ENCODE assay signal across 13 cellular contexts in the genomic region with DNA sequence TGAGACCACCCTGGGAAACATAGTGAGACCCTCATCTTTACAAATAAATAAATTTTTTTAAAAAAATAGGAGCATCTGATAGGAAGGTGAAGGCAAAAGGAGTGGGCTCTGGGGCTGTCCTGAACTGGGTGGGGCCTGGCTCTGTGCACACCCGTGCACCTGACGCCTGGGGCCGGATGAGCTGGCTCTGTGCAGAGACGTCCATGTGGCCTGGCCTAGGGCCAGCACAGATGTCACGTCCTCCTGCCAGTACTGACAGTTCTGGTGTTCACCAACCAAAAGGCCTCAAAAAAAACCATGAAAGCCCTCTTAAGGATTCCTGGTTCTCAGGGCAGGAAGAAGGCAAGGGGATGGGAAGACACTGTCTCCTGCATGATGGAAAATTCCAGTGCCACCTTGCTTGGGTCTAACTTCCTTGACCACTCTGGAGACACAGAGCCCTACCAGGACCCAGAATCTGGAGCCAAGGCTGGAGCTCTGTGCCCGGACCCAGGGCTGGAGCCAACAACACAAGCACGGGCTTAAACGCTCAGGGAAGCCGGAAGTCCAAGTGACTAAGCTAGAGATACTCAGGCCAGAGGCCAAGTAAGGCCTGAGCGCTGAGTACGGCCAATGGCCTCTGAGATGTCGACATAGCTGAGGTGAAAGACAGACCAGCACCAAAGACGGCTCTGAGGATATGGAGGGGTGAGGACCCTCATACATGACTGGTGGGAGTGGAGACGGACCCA. TPM values are rescaled to one million over a fixed set of nuclear protein-coding genes. Genes with fewer than 3 reads are reported as not detected.
DNase-seq lines count a peak whose midpoint lies in the region; ATAC-seq, FAIRE-seq and TF ChIP-seq lines count a peak whose summit lies in the region.
"Had no signal": no experiment of that assay in that cellular context is flagged by ENCODE, and none has a peak within 500 bp of the region (broad histone marks: within the 10 kb centered on the region; RNA-seq: fewer than 3 reads in every experiment).

No MANE protein-coding gene starts in this region.

- FAIRE-seq in bronchial epithelial cell (lab: Jason Lieb, UNC), result no peak
- no peak for FAIRE-seq in kidney (lab: Jason Lieb, UNC)

- peak; percentile 43 for DNase-seq in DMS 273 treated with DMSO at 0.1 percent for 48 hours (lab: John Stamatoyannopoulos, UW)
- DNase-seq in NCI-H1694 (lab: John Stamatoyannopoulos, UW), result peak; percentile 74
- peak; percentile 51 for DNase-seq in bronchial epithelial cell (ENCODE audit: low read depth)
- peak; percentile 50 to 64 (median 54) for DNase-seq in right lobe of liver
- DNase-seq in erythroblast (lab: John Stamatoyannopoulos, UW), result no peak
- DNase-seq in NCI-H748 treated with DMSO at 0.1 percent for 48 hours (lab: John Stamatoyannopoulos, UW), result no peak
- DNase-seq in kidney, result no peak
- DNase-seq in KG1 (lab: John Stamatoyannopoulos, UW), result no peak
- DNase-seq: activated naive CD4-positive, alpha-beta T cell; NCI-H2107; retina had no signal

- no peaks in the 10 kb centered on the region for H3K36me3 ChIP-seq in bronchial epithelial cell (ENCODE audit: control insufficient read depth, insufficient read depth, low read length)
- no peaks in the 10 kb centered on the region for H3K36me3 ChIP-seq in right lobe of liver
- no peaks in the 10 kb centered on the region for H3K36me3 ChIP-seq in kidney (ENCODE audit: control insufficient read depth in 1 of 2, insufficient read depth in 2 of 2, low read length in 2 of 2)
- H3K36me3 ChIP-seq: cardiac muscle cell had no signal

- H3K4me3 ChIP-seq in bronchial epithelial cell (ENCODE audit: low read depth, low read length) (no peak overlapping the region), right lobe of liver (no peak overlapping the region), kidney (ENCODE audit: low read length in 2 of 2) (no peak overlapping the region)
- H3K4me3 ChIP-seq: cardiac muscle cell had no signal

- H3K9me3 ChIP-seq in right lobe of liver (no peaks in the 10 kb centered on the region), kidney (ENCODE audit: control insufficient read depth in 1 of 2, low read length in 2 of 2) (no peaks in the 10 kb centered on the region)

- TF ChIP-seq POLR2A in right lobe of liver (IDR thresholded peaks at IDR 0.05) (no peak), erythroblast (IDR thresholded peaks at IDR 0.05; ENCODE audit: low read length) (no peak)

- H3K9ac ChIP-seq in kidney (ENCODE audit: low read length in 2 of 2), result no peak overlapping the region

- 31% methylated on average over 6 of the region's 14 CpGs for WGBS in right lobe of liver (ENCODE audit: insufficient coverage, low coverage, low lambda C conversion rate, missing lambda C conversion rate)

- no peak overlapping the region for H3K27ac ChIP-seq in right lobe of liver
- H3K27ac ChIP-seq in kidney (ENCODE audit: low read depth in 2 of 2, low read length in 2 of 2), result no peak overlapping the region
- H3K27ac ChIP-seq: cardiac muscle cell had no signal

- no peaks in the 10 kb centered on the region for H3K4me1 ChIP-seq in right lobe of liver
- H3K4me1 ChIP-seq in kidney (ENCODE audit: control insufficient read depth in 1 of 2, insufficient read depth in 1 of 2, low read depth in 1 of 2, low read length in 2 of 2), result no peaks in the 10 kb centered on the region

- no peaks in the 10 kb centered on the region for H3K27me3 ChIP-seq in bronchial epithelial cell (ENCODE audit: control insufficient read depth, insufficient read depth, low read length)
- H3K27me3 ChIP-seq in right lobe of liver, result no peaks in the 10 kb centered on the region
- H3K27me3 ChIP-seq: cardiac muscle cell had no signal

- ATAC-seq in right lobe of liver, result peak; percentile 49 to 97 (median 66)
- ATAC-seq: naive thymus-derived CD4-positive, alpha-beta T cell had no signal

- no peak for TF ChIP-seq CTCF in bronchial epithelial cell (IDR thresholded peaks at IDR 0.05; ENCODE audit: insufficient read depth, low read length, severe bottlenecking)
- TF ChIP-seq CTCF in right lobe of liver (IDR thresholded peaks at IDR 0.05), result no peak
- TF ChIP-seq CTCF in kidney (IDR thresholded peaks at IDR 0.05; ENCODE audit: borderline replicate concordance, extremely low read depth, insufficient read depth), result no peak

- intact Hi-C loops in right lobe of liver (cut with DNase I), result no loop called here
- intact Hi-C loops in kidney (cut with DNase I), result no loop called here

RNA-seq across cellular contexts. Expression of a gene that starts 32.9 kb away (rescaled TPM):
- total RNA-seq in bronchial epithelial cell (43.0 and 78.7 TPM in 2 replicates), right lobe of liver (10 to 100 TPM; 17.1 to 49.4 (median 24.0) TPM), kidney (34.3 TPM)
- 124 TPM for polyA plus RNA-seq in kidney (ENCODE audit: insufficient read depth, low read depth, low replicate concordance)

Comparison
In these comparisons a context has a peak if more than half of its experiments do, and no peak if none do; other contexts are left out.
1. DNase-seq: peak in DMS 273 treated with DMSO at 0.1 percent for 48 hours (single experiment), NCI-H1694 (single experiment), bronchial epithelial cell (single experiment) and right lobe of liver (3 of 3); none in erythroblast (0 of 2), NCI-H748 treated with DMSO at 0.1 percent for 48 hours (single experiment), kidney (single experiment) and KG1 (single experiment).